ENCODE assay signal across 1 cellular context in the genomic region with DNA sequence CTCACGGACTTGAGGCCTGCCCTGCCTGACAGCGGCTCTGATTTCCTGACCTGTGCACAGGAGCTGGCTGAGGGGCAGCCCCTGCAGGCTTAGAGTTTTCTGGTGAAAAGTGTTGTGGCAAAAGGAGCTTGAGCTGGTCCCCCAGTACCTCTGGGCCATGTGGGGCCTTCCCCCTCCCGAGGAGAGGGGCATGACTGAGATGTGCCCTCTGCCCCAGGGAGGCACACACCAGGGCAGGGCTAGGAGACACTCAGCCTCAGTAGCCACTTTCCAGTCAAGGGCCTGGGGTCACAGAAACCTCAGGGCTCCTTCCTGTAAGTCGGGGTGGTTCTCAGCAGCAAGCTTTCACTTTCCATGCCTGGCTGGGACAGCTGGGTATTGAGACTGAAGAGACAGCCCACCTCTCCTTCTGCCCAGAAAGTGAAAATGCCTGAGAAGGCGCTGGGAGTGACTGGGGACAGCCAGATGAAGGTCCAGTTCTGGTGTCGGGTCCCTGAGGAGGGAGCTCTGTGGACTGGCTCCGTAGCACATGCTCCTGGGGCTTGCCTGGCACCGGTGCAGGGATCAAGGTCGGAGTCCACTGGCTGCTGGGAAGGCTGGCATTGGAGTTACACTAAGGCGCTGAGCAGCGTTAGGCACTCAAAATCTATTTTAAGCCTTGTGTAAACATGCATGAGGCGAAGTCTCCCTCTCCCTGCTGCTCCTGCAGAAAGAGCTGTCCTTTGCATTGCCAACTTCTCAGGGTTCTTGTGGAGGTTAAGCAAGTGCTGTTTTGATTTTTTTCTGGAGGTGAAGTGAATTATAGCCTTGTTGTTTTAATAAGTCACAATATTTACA.
TF ChIP-seq lines count a peak whose summit lies in the region.

No MANE protein-coding gene starts in this region.

TF ChIP-seq in HepG2, 621 proteins besides CTCF, POLR2A, EP300 and RAD21 (continued from another document and continues in another):
- TF ChIP-seq SETDB1 (CRISPR knock-in tag; IDR thresholded peaks at IDR 0.05; ENCODE audit: borderline replicate concordance) (no peak), ZNF205 (CRISPR knock-in tag; IDR thresholded peaks at IDR 0.05) (no peak), FOXA3 (CRISPR knock-in tag; IDR thresholded peaks at IDR 0.05) (peak; percentile 96), NR2C2 (CRISPR knock-in tag; IDR thresholded peaks at IDR 0.05; ENCODE audit: borderline replicate concordance) (no peak), ZIK1 (CRISPR knock-in tag; IDR thresholded peaks at IDR 0.05; ENCODE audit: borderline replicate concordance, low read depth) (no peak), TEAD2 (CRISPR knock-in tag; IDR thresholded peaks at IDR 0.05) (no peak), ZNF121 (CRISPR knock-in tag; IDR thresholded peaks at IDR 0.05) (no peak), MAFK (conservative IDR thresholded peaks at IDR 0.05 in 1 of 2, IDR thresholded peaks at IDR 0.05 in 1 of 2; ENCODE audit: low read length in 2 of 2) (no peak), SRSF9 (IDR thresholded peaks at IDR 0.05; ENCODE audit: borderline replicate concordance, insufficient read depth, low read depth, low read length, poor library complexity, severe bottlenecking) (no peak), TCF7 (IDR thresholded peaks at IDR 0.05; ENCODE audit: low read depth) (no peak), ZNF33B (CRISPR knock-in tag; IDR thresholded peaks at IDR 0.05) (0 out of 2 replicates have a peak, but pooled peaks have one; percentile 66), HNF4G (IDR thresholded peaks at IDR 0.05; ENCODE audit: borderline replicate concordance, low read depth, low read length) (peak; percentile 61; the same call in 1 of the 2 replicates), HNF4G (CRISPR knock-in tag; IDR thresholded peaks at IDR 0.05; ENCODE audit: borderline replicate concordance, low read depth) (no peak; the same call in 1 of the 2 replicates), ZSCAN31 (CRISPR knock-in tag; IDR thresholded peaks at IDR 0.05; ENCODE audit: low read depth) (no peak), POLR2G (IDR thresholded peaks at IDR 0.05; ENCODE audit: low read depth, low read length) (no peak), ZSCAN29 (CRISPR knock-in tag; conservative IDR thresholded peaks at IDR 0.05) (0 out of 2 replicates have a peak, but pooled peaks have one; percentile 37), NCOR1 (IDR thresholded peaks at IDR 0.05; ENCODE audit: borderline replicate concordance, low read length) (0 out of 2 replicates have a peak, but pooled peaks have one; percentile 21), ZNF484 (CRISPR knock-in tag; IDR thresholded peaks at IDR 0.05; ENCODE audit: borderline replicate concordance, low read depth) (no peak), MYNN (CRISPR knock-in tag; IDR thresholded peaks at IDR 0.05; ENCODE audit: low read depth) (no peak), FOXK1 (CRISPR knock-in tag; IDR thresholded peaks at IDR 0.05; ENCODE audit: borderline replicate concordance, low read depth) (no peak), FOXJ3 (CRISPR knock-in tag; IDR thresholded peaks at IDR 0.05; ENCODE audit: borderline replicate concordance) (no peak), ZNF83 (CRISPR knock-in tag; IDR thresholded peaks at IDR 0.05; ENCODE audit: borderline replicate concordance) (no peak), NR2F1 (CRISPR knock-in tag; IDR thresholded peaks at IDR 0.05) (no peak), HMGA1 (CRISPR knock-in tag; conservative IDR thresholded peaks at IDR 0.05) (no peak), MTF1 (CRISPR knock-in tag; IDR thresholded peaks at IDR 0.05) (no peak), SMC3 (IDR thresholded peaks at IDR 0.05; ENCODE audit: low read length) (no peak), ZNF761 (CRISPR knock-in tag; conservative IDR thresholded peaks at IDR 0.05) (no peak), NKX3-1 (CRISPR knock-in tag; IDR thresholded peaks at IDR 0.05) (no peak), TBP (CRISPR knock-in tag; IDR thresholded peaks at IDR 0.05) (no peak), SOX5 (CRISPR knock-in tag; IDR thresholded peaks at IDR 0.05; ENCODE audit: borderline replicate concordance) (no peak), XRCC5 (optimal IDR thresholded peaks at IDR 0.05; ENCODE audit: low read length) (no peak), ZNF383 (CRISPR knock-in tag; IDR thresholded peaks at IDR 0.05; ENCODE audit: borderline replicate concordance) (no peak), ZFYVE20 (CRISPR knock-in tag; IDR thresholded peaks at IDR 0.05; ENCODE audit: borderline replicate concordance, low read depth) (no peak), KDM5B (CRISPR knock-in tag; IDR thresholded peaks at IDR 0.05; ENCODE audit: borderline replicate concordance) (peak; percentile 50; the same call in 1 of the 2 replicates), RARA (CRISPR knock-in tag; IDR thresholded peaks at IDR 0.05) (peak; percentile 63), ZNF263 (CRISPR knock-in tag; IDR thresholded peaks at IDR 0.05) (no peak), ZNF543 (CRISPR knock-in tag; IDR thresholded peaks at IDR 0.05) (no peak), NFKB2 (CRISPR knock-in tag; IDR thresholded peaks at IDR 0.05; ENCODE audit: borderline replicate concordance) (no peak), GABPB1 (CRISPR knock-in tag; IDR thresholded peaks at IDR 0.05) (peak; percentile 39; the same call in 1 of the 2 replicates), ADNP (CRISPR knock-in tag; IDR thresholded peaks at IDR 0.05) (no peak), ZNF274 (CRISPR knock-in tag; IDR thresholded peaks at IDR 0.05) (peak; percentile 58; the same call in 1 of the 2 replicates), CCAR2 (optimal IDR thresholded peaks at IDR 0.05; ENCODE audit: low read depth, low read length) (no peak)
- TF ChIP-seq, protein P1, sequence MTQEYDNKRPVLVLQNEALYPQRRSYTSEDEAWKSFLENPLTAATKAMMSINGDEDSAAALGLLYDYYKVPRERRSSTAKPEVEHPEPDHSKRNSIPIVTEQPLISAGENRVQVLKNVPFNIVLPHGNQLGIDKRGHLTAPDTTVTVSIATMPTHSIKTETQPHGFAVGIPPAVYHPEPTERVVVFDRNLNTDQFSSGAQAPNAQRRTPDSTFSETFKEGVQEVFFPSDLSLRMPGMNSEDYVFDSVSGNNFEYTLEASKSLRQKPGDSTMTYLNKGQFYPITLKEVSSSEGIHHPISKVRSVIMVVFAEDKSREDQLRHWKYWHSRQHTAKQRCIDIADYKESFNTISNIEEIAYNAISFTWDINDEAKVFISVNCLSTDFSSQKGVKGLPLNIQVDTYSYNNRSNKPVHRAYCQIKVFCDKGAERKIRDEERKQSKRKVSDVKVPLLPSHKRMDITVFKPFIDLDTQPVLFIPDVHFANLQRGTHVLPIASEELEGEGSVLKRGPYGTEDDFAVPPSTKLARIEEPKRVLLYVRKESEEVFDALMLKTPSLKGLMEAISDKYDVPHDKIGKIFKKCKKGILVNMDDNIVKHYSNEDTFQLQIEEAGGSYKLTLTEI (CRISPR knock-in tag; conservative IDR thresholded peaks at IDR 0.05) = no peak
- TF ChIP-seq, protein P2, sequence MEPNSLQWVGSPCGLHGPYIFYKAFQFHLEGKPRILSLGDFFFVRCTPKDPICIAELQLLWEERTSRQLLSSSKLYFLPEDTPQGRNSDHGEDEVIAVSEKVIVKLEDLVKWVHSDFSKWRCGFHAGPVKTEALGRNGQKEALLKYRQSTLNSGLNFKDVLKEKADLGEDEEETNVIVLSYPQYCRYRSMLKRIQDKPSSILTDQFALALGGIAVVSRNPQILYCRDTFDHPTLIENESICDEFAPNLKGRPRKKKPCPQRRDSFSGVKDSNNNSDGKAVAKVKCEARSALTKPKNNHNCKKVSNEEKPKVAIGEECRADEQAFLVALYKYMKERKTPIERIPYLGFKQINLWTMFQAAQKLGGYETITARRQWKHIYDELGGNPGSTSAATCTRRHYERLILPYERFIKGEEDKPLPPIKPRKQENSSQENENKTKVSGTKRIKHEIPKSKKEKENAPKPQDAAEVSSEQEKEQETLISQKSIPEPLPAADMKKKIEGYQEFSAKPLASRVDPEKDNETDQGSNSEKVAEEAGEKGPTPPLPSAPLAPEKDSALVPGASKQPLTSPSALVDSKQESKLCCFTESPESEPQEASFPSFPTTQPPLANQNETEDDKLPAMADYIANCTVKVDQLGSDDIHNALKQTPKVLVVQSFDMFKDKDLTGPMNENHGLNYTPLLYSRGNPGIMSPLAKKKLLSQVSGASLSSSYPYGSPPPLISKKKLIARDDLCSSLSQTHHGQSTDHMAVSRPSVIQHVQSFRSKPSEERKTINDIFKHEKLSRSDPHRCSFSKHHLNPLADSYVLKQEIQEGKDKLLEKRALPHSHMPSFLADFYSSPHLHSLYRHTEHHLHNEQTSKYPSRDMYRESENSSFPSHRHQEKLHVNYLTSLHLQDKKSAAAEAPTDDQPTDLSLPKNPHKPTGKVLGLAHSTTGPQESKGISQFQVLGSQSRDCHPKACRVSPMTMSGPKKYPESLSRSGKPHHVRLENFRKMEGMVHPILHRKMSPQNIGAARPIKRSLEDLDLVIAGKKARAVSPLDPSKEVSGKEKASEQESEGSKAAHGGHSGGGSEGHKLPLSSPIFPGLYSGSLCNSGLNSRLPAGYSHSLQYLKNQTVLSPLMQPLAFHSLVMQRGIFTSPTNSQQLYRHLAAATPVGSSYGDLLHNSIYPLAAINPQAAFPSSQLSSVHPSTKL (CRISPR knock-in tag; IDR thresholded peaks at IDR 0.05) = peak; percentile 88
- TF ChIP-seq, protein P3, sequence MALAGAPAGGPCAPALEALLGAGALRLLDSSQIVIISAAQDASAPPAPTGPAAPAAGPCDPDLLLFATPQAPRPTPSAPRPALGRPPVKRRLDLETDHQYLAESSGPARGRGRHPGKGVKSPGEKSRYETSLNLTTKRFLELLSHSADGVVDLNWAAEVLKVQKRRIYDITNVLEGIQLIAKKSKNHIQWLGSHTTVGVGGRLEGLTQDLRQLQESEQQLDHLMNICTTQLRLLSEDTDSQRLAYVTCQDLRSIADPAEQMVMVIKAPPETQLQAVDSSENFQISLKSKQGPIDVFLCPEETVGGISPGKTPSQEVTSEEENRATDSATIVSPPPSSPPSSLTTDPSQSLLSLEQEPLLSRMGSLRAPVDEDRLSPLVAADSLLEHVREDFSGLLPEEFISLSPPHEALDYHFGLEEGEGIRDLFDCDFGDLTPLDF (CRISPR knock-in tag; IDR thresholded peaks at IDR 0.05) = no peak
- TF ChIP-seq, protein P4, sequence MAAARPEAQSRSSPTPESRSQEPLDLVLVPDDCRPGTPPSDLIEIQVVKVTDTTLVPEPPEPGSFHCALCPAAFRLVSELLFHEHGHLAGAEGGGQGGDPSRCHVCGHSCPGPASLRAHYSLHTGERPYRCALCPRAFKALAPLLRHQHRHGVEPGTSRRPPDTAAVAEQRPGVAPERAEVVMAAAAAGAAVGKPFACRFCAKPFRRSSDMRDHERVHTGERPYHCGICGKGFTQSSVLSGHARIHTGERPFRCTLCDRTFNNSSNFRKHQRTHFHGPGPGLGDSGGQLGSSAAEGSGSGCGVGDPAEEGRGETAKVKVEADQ (CRISPR knock-in tag; IDR thresholded peaks at IDR 0.05; ENCODE audit: borderline replicate concordance) = no peak; the same call in 1 of the 2 replicates
- TF ChIP-seq, protein P5, sequence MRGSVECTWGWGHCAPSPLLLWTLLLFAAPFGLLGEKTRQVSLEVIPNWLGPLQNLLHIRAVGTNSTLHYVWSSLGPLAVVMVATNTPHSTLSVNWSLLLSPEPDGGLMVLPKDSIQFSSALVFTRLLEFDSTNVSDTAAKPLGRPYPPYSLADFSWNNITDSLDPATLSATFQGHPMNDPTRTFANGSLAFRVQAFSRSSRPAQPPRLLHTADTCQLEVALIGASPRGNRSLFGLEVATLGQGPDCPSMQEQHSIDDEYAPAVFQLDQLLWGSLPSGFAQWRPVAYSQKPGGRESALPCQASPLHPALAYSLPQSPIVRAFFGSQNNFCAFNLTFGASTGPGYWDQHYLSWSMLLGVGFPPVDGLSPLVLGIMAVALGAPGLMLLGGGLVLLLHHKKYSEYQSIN (CRISPR knock-in tag; IDR thresholded peaks at IDR 0.05; ENCODE audit: borderline replicate concordance) = no peak
- TF ChIP-seq, protein P6, sequence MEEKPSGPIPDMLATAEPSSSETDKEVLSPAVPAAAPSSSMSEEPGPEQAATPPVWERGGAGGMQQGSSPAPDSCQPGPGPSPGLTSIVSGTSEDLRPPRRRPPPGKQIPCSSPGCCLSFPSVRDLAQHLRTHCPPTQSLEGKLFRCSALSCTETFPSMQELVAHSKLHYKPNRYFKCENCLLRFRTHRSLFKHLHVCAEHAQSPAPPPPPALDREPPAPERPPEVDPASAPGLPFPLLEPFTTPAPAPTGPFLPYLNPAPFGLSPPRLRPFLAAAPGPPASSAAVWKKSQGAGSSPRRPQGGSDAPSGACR (CRISPR knock-in tag; IDR thresholded peaks at IDR 0.05) = 0 out of 2 replicates have a peak, but pooled peaks have one; percentile 32
- TF ChIP-seq, protein P7, sequence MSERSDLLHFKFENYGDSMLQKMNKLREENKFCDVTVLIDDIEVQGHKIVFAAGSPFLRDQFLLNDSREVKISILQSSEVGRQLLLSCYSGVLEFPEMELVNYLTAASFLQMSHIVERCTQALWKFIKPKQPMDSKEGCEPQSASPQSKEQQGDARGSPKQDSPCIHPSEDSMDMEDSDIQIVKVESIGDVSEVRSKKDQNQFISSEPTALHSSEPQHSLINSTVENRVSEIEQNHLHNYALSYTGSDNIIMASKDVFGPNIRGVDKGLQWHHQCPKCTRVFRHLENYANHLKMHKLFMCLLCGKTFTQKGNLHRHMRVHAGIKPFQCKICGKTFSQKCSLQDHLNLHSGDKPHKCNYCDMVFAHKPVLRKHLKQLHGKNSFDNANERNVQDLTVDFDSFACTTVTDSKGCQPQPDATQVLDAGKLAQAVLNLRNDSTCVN (CRISPR knock-in tag; IDR thresholded peaks at IDR 0.05; ENCODE audit: borderline replicate concordance) = no peak
- TF ChIP-seq, protein P8, sequence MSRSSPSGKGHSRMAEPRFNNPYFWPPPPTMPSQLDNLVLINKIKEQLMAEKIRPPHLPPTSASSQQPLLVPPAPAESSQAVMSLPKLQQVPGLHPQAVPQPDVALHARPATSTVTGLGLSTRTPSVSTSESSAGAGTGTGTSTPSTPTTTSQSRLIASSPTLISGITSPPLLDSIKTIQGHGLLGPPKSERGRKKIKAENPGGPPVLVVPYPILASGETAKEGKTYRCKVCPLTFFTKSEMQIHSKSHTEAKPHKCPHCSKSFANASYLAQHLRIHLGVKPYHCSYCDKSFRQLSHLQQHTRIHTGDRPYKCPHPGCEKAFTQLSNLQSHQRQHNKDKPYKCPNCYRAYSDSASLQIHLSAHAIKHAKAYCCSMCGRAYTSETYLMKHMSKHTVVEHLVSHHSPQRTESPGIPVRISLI (CRISPR knock-in tag; IDR thresholded peaks at IDR 0.05; ENCODE audit: borderline replicate concordance) = no peak
- TF ChIP-seq, protein P9, sequence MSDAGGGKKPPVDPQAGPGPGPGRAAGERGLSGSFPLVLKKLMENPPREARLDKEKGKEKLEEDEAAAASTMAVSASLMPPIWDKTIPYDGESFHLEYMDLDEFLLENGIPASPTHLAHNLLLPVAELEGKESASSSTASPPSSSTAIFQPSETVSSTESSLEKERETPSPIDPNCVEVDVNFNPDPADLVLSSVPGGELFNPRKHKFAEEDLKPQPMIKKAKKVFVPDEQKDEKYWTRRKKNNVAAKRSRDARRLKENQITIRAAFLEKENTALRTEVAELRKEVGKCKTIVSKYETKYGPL (CRISPR knock-in tag; IDR thresholded peaks at IDR 0.05) = no peak
- TF ChIP-seq, protein P10, sequence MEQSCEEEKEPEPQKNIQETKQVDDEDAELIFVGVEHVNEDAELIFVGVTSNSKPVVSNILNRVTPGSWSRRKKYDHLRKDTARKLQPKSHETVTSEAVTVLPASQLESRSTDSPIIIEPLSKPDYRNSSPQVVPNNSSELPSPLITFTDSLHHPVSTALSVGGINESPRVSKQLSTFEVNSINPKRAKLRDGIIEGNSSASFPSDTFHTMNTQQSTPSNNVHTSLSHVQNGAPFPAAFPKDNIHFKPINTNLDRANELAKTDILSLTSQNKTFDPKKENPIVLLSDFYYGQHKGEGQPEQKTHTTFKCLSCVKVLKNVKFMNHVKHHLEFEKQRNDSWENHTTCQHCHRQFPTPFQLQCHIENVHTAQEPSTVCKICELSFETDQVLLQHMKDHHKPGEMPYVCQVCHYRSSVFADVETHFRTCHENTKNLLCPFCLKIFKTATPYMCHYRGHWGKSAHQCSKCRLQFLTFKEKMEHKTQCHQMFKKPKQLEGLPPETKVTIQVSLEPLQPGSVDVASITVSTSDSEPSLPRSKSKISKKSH (CRISPR knock-in tag; IDR thresholded peaks at IDR 0.05; ENCODE audit: borderline replicate concordance) = no peak
